In the genomic region with DNA sequence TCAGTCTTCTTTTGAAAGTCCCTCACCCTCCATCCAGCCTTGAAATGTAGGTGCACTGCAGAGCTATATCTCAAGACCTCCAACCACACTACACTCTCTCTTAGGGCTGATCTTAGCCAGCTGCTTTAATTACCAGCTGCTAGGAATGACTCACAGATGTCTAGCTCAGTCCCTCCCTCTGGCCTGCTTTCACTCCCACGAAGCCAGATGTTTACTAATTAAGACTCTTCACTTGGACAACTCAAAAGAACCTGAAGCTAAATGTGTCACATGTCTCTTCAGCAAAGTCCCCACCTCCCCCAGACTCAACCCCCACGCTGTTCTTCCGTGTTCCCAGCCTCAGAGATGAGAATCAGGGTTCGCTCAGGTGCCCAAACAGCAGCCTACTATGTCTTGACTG, we compare ENCODE assay signal across 9 cellular contexts. TPM values are rescaled to one million over a fixed set of nuclear protein-coding genes. Genes with fewer than 3 reads are reported as not detected.
DNase-seq lines count a peak whose midpoint lies in the region; ATAC-seq lines count a peak whose summit lies in the region.
"Had no signal": no experiment of that assay in that cellular context is flagged by ENCODE, and none has a peak within 500 bp of the region (broad histone marks: within the 10 kb centered on the region; RNA-seq: fewer than 3 reads in every experiment).

No MANE protein-coding gene starts in this region.

- H3K4me1 ChIP-seq in GM23248 (ENCODE audit: insufficient read depth): peaks cover 32% of the 10 kb centered on the region

- H3K4me1 Mint-ChIP-seq in activated T-helper 1 cell treated with anti-CD3 and anti-CD28 coated beads, Interleukin-12 subunit alpha, Interleukin-12 subunit beta, Interleukin-2, Interleukin-4 antibody, amounts not matched to agents 30 ng/mL and 10 ng/mL and 1 ng/mL, durations not matched to agents 14 hours and 24 hours and 36 hours (ENCODE audit: low read depth): peaks cover 41% of the 10 kb centered on the region

- peak; percentile 76 for DNase-seq in AG08396 (ENCODE audit: low spot score)
- DNase-seq in GM23248: peak; percentile 90
- DNase-seq in activated T-helper 1 cell treated with anti-CD3 and anti-CD28 coated beads, Interleukin-12 subunit alpha, Interleukin-12 subunit beta, Interleukin-2, Interleukin-4 antibody, amounts not matched to agents 30 ng/mL and 10 ng/mL and 1 ng/mL, durations not matched to agents 14 hours and 24 hours and 36 hours (ENCODE audit: low spot score): no peak
- DNase-seq in iris pigment epithelial cell (ENCODE audit: low read depth): peak; percentile 82
- DNase-seq in ACHN: no peak
- no peak for DNase-seq in NCI-H1417 (lab: John Stamatoyannopoulos, UW)
- DNase-seq in stimulated activated naive CD4-positive, alpha-beta T cell treated with Interleukin-2 at 50 U/mL for 16 hours (lab: John Stamatoyannopoulos, UW): no peak

- no peak overlapping the region for H3K9ac ChIP-seq in GM23248

- H3K9me2 ChIP-seq in GM23248 (ENCODE audit: insufficient read depth): no peaks in the 10 kb centered on the region

- no peaks in the 10 kb centered on the region for H3K9me3 Mint-ChIP-seq in activated T-helper 1 cell treated with anti-CD3 and anti-CD28 coated beads, Interleukin-12 subunit alpha, Interleukin-12 subunit beta, Interleukin-2, Interleukin-4 antibody, amounts not matched to agents 30 ng/mL and 10 ng/mL and 1 ng/mL, durations not matched to agents 14 hours and 24 hours and 36 hours
- H3K9me3 Mint-ChIP-seq: memory B cell had no signal

- 21 to 29% methylated on average over 4 of the region's 4 CpGs for WGBS in GM23248 (ENCODE audit: low coverage in 1 of 2, low lambda C conversion rate in 2 of 2, missing lambda C conversion rate in 2 of 2), 2 experiments

- peaks cover 34% of the 10 kb centered on the region for H3K36me3 Mint-ChIP-seq in activated T-helper 1 cell treated with anti-CD3 and anti-CD28 coated beads, Interleukin-12 subunit alpha, Interleukin-12 subunit beta, Interleukin-2, Interleukin-4 antibody, amounts not matched to agents 30 ng/mL and 10 ng/mL and 1 ng/mL, durations not matched to agents 14 hours and 24 hours and 36 hours (ENCODE audit: low read depth)

- H4K20me1 ChIP-seq in GM23248 (ENCODE audit: insufficient read depth): no peaks in the 10 kb centered on the region

- H3K27ac Mint-ChIP-seq in activated T-helper 1 cell treated with anti-CD3 and anti-CD28 coated beads, Interleukin-12 subunit alpha, Interleukin-12 subunit beta, Interleukin-2, Interleukin-4 antibody, amounts not matched to agents 30 ng/mL and 10 ng/mL and 1 ng/mL, durations not matched to agents 14 hours and 24 hours and 36 hours: peak overlapping the region; percentile 61

- H3K27me3 Mint-ChIP-seq in activated T-helper 1 cell treated with anti-CD3 and anti-CD28 coated beads, Interleukin-12 subunit alpha, Interleukin-12 subunit beta, Interleukin-2, Interleukin-4 antibody, amounts not matched to agents 30 ng/mL and 10 ng/mL and 1 ng/mL, durations not matched to agents 14 hours and 24 hours and 36 hours (ENCODE audit: insufficient read depth): no peaks in the 10 kb centered on the region
- H3K27me3 Mint-ChIP-seq: memory B cell had no signal

- ATAC-seq in HG02588 (IDR thresholded peaks at IDR 0.05; ENCODE audit: unreplicated experiment): no peak

- no peaks in the 10 kb centered on the region for H3K27me3 ChIP-seq in GM23248 (replicated peaks; ENCODE audit: insufficient read depth)

- no peaks in the 10 kb centered on the region for H3K9me3 ChIP-seq in GM23248 (ENCODE audit: low read depth)

- peak overlapping the region; percentile 34 for H3K27ac ChIP-seq in GM23248

- H3K4me3 Mint-ChIP-seq in activated T-helper 1 cell treated with anti-CD3 and anti-CD28 coated beads, Interleukin-12 subunit alpha, Interleukin-12 subunit beta, Interleukin-2, Interleukin-4 antibody, amounts not matched to agents 30 ng/mL and 10 ng/mL and 1 ng/mL, durations not matched to agents 14 hours and 24 hours and 36 hours: peak overlapping the region; percentile 45
- H3K4me3 Mint-ChIP-seq: memory B cell had no signal

- peaks cover 64% of the 10 kb centered on the region for H3K79me2 ChIP-seq in GM23248 (ENCODE audit: insufficient read depth)

- H3K36me3 ChIP-seq in GM23248 (ENCODE audit: low read depth): peaks cover 19% of the 10 kb centered on the region; the same call in 1 of the 2 replicates

- in situ Hi-C loops in GM23248 (cut with MboI) (no loop called here), ACHN (cut with HindIII; ENCODE audit: low pct_ligation_motif_present, low pct_unique_long_range_greater_than_20kb, low sequenced_read_pairs) (no loop called here)

- intact Hi-C loops in activated T-helper 1 cell treated with anti-CD3 and anti-CD28 coated beads, Interleukin-12 subunit alpha, Interleukin-12 subunit beta, Interleukin-2, Interleukin-4 antibody, amounts not matched to agents 30 ng/mL and 10 ng/mL and 1 ng/mL, durations not matched to agents 14 hours and 24 hours and 36 hours (cut with micrococcal nuclease): no loop called here

- no peak overlapping the region for H3K4me3 ChIP-seq in GM23248

- peak overlapping the region; percentile 24 for H3K4me2 ChIP-seq in GM23248 (ENCODE audit: unreplicated experiment)

- no peak overlapping the region for H2AFZ ChIP-seq in GM23248

- peaks cover 13% of the 10 kb centered on the region for H3F3A ChIP-seq in GM23248 (ENCODE audit: insufficient read depth)

RNA-seq across cellular contexts. Expression of a gene that starts 2.6 kb away (rescaled TPM):
- 52.1 and 65.5 TPM in 2 replicates for total RNA-seq in GM23248 (2014; rRNA removed; shearing (Covaris generic))
- 30.6 and 33.4 TPM in 2 replicates for polyA plus RNA-seq in GM23248 (2016; fragmentation: Nextera tagmentation; extraction: Ambion mirVana)
- 66.5 and 69.9 TPM in 2 replicates for total RNA-seq in activated T-helper 1 cell treated with anti-CD3 and anti-CD28 coated beads, Interleukin-12 subunit alpha, Interleukin-12 subunit beta, Interleukin-2, Interleukin-4 antibody, amounts not matched to agents 30 ng/mL and 10 ng/mL and 1 ng/mL, durations not matched to agents 14 hours and 24 hours and 36 hours

RNA-seq across cellular contexts. Expression of a gene that starts 2.8 kb away (rescaled TPM):
- total RNA-seq in GM23248 (2014; rRNA removed; shearing (Covaris generic)): 6.2 and 8.5 TPM in 2 replicates
- 4.8 and 6.9 TPM in 2 replicates for polyA plus RNA-seq in GM23248 (2016; fragmentation: Nextera tagmentation; extraction: Ambion mirVana)
- total RNA-seq in activated T-helper 1 cell treated with anti-CD3 and anti-CD28 coated beads, Interleukin-12 subunit alpha, Interleukin-12 subunit beta, Interleukin-2, Interleukin-4 antibody, amounts not matched to agents 30 ng/mL and 10 ng/mL and 1 ng/mL, durations not matched to agents 14 hours and 24 hours and 36 hours: 12.4 and 17.6 TPM in 2 replicates

Comparison
In these comparisons a context has a peak if more than half of its experiments do, and no peak if none do; other contexts are left out.
1. DNase-seq: peak in AG08396 (single experiment), GM23248 (single experiment) and iris pigment epithelial cell (single experiment); none in activated T-helper 1 cell treated with anti-CD3 and anti-CD28 coated beads, Interleukin-12 subunit alpha, Interleukin-12 subunit beta, Interleukin-2, Interleukin-4 antibody, amounts not matched to agents 30 ng/mL and 10 ng/mL and 1 ng/mL, durations not matched to agents 14 hours and 24 hours and 36 hours (single experiment), ACHN (single experiment), NCI-H1417 (0 of 3) and stimulated activated naive CD4-positive, alpha-beta T cell treated with Interleukin-2 at 50 U/mL for 16 hours (single experiment).